Comparison of ENCODE assay signal across 8 cellular contexts in the genomic region with DNA sequence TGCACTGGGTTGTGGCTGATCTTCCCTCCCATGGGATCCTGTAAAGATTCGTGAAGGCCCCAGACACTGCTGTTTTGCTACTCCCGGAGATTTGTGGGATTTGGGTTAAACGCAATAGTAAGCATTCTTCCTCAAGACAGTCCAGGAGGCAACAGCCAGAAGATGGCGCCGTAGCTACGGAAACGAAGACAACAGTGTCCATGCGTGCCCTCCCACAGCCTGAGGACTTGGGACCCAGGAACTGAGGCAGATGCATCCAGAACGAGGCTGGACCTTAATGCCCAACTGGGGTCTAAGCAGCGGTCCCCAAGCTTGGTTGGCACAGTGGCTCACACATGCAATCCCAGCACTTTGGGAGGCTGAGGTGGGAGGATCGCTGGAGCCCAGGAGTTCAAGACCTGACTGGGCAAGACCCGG. TPM values are rescaled to one million over a fixed set of nuclear protein-coding genes. Genes with fewer than 3 reads are reported as not detected.
DNase-seq lines count a peak whose midpoint lies in the region; ATAC-seq and TF ChIP-seq lines count a peak whose summit lies in the region.

No MANE protein-coding gene starts in this region.

- no peak for TF ChIP-seq POLR2A in body of pancreas (IDR thresholded peaks at IDR 0.05)

- H3K4me1 ChIP-seq in body of pancreas = no peaks in the 10 kb centered on the region

- H3K36me3 Mint-ChIP-seq in activated CD4-positive, alpha-beta T cell treated with anti-CD3 and anti-CD28 coated beads, Interleukin-2, amount 10 ng/mL, durations not matched to agents 24 days and 14 days (ENCODE audit: low read depth) = no peaks in the 10 kb centered on the region

- DNase-seq in activated CD4-positive, alpha-beta T cell treated with anti-CD3 and anti-CD28 coated beads, Interleukin-2, amount 10 ng/mL, durations not matched to agents 24 days and 14 days = peak; percentile 61
- DNase-seq in activated CD4-positive, alpha-beta T cell treated with anti-CD3 and anti-CD28 coated beads, Interleukin-2, amount 50 U/mL, for 1 hour = no peak
- DNase-seq in NAMALWA (ENCODE audit: low spot score) = peak; percentile 11
- peak; percentile 40 to 64 (median 56) for DNase-seq in body of pancreas
- DNase-seq in iPS-NIHi7 (ENCODE audit: extremely low spot score) = peak; percentile 80
- DNase-seq in stromal cell of bone marrow (ENCODE audit: low read depth) = peak; percentile 70

- H3K27me3 ChIP-seq in body of pancreas = no peaks in the 10 kb centered on the region

- H3K9me3 Mint-ChIP-seq in activated CD4-positive, alpha-beta T cell treated with anti-CD3 and anti-CD28 coated beads, Interleukin-2, amount 10 ng/mL, durations not matched to agents 24 days and 14 days = no peaks in the 10 kb centered on the region

- intact Hi-C loops in activated CD4-positive, alpha-beta T cell treated with anti-CD3 and anti-CD28 coated beads, Interleukin-2, amount 10 ng/mL, durations not matched to agents 24 days and 14 days (cut with micrococcal nuclease) = no loop called here
- intact Hi-C loops in body of pancreas (cut with DNase I) = no loop called here

- no peak overlapping the region for H3K27ac Mint-ChIP-seq in activated CD4-positive, alpha-beta T cell treated with anti-CD3 and anti-CD28 coated beads, Interleukin-2, amount 10 ng/mL, durations not matched to agents 24 days and 14 days

- peak in 5 of 7 experiments; percentile 11 to 40 (median 35) for TF ChIP-seq CTCF in body of pancreas (IDR thresholded peaks at IDR 0.05)

- no peak overlapping the region for H3K4me3 Mint-ChIP-seq in activated CD4-positive, alpha-beta T cell treated with anti-CD3 and anti-CD28 coated beads, Interleukin-2, amount 10 ng/mL, durations not matched to agents 24 days and 14 days

- H3K27me3 Mint-ChIP-seq in activated CD4-positive, alpha-beta T cell treated with anti-CD3 and anti-CD28 coated beads, Interleukin-2, amount 10 ng/mL, durations not matched to agents 24 days and 14 days = no peaks in the 10 kb centered on the region

- H3K9me3 ChIP-seq in body of pancreas = no peaks in the 10 kb centered on the region

- H3K27ac ChIP-seq in body of pancreas = no peak overlapping the region

- ATAC-seq in body of pancreas = no peak
- no peak for ATAC-seq in HG03196 (IDR thresholded peaks at IDR 0.05; ENCODE audit: unreplicated experiment)
- no peak for ATAC-seq in GM19455 (IDR thresholded peaks at IDR 0.05; ENCODE audit: unreplicated experiment)

- no peaks in the 10 kb centered on the region for H3K36me3 ChIP-seq in body of pancreas (replicated peaks in 1 of 2; ENCODE audit: insufficient read depth in 1 of 2, low read depth in 2 of 2)

- H3K4me3 ChIP-seq in body of pancreas = no peak overlapping the region

- WGBS in body of pancreas, 2 donors = 18 to 23% methylated on average over 12 of the region's 12 CpGs

- no peaks in the 10 kb centered on the region for H3K4me1 Mint-ChIP-seq in activated CD4-positive, alpha-beta T cell treated with anti-CD3 and anti-CD28 coated beads, Interleukin-2, amount 10 ng/mL, durations not matched to agents 24 days and 14 days

RNA-seq across cellular contexts. Expression of a gene that starts 57.6 kb away (rescaled TPM):
- total RNA-seq in activated CD4-positive, alpha-beta T cell treated with anti-CD3 and anti-CD28 coated beads, Interleukin-2, amount 10 ng/mL, durations not matched to agents 24 days and 14 days = 33.1 and 34.7 TPM in 2 replicates
- total RNA-seq in body of pancreas = 10 to 100 TPM; 14.2 to 19.7 TPM
